ENCODE assay signal across 8 cellular contexts in genomic region chr14:91258021-91258618, GRCh38. TPM values are rescaled to one million over a fixed set of nuclear protein-coding genes. Genes with fewer than 3 reads are reported as not detected.
A peak's percentile ranks its signal among the peaks of the same experiment; 100 is the strongest.
DNase-seq lines count a peak whose midpoint lies in the region; ATAC-seq and TF ChIP-seq lines count a peak whose summit lies in the region.

No MANE protein-coding gene starts in this region.

- peaks cover 19% of the 10 kb centered on the region for H3F3A ChIP-seq in smooth muscle cell (ENCODE audit: low read depth)

- WGBS in heart right ventricle, 2 donors: 63 to 64% methylated on average over 16 of the region's 16 CpGs
- 40% methylated on average over 16 of the region's 16 CpGs for WGBS in smooth muscle cell (ENCODE audit: low lambda C conversion rate)

- H3K79me2 ChIP-seq in smooth muscle cell (ENCODE audit: low read depth): no peaks in the 10 kb centered on the region

- H3K4me1 ChIP-seq in heart right ventricle (peaks cover 4 to 40% (median 20%) of the 10 kb centered on the region in 9 donors), smooth muscle cell (ENCODE audit: low read depth) (no peaks in the 10 kb centered on the region)

- peak overlapping the region in 8 of 10 donors; percentile 28 to 84 (median 52) for H3K27ac ChIP-seq in heart right ventricle
- peak overlapping the region; percentile 74 for H3K27ac ChIP-seq in smooth muscle cell (ENCODE audit: low read depth)

- H2AFZ ChIP-seq in smooth muscle cell (ENCODE audit: low read depth): no peak overlapping the region

- peak overlapping the region; percentile 54 for H3K4me3 Mint-ChIP-seq in activated T-helper 17 cell treated with anti-CD3 and anti-CD28 coated beads, Interleukin-2, amount 50 U/mL, for 72 hours

- TF ChIP-seq CTCF in heart right ventricle (IDR thresholded peaks at IDR 0.05) (no peak), smooth muscle cell (IDR thresholded peaks at IDR 0.05; ENCODE audit: borderline replicate concordance, insufficient read depth, poor library complexity, severe bottlenecking) (no peak)

- intact Hi-C loops in heart right ventricle (cut with DNase I): no loop called here

- H3K4me1 Mint-ChIP-seq in activated T-helper 17 cell treated with anti-CD3 and anti-CD28 coated beads, Interleukin-2, amount 50 U/mL, for 72 hours: peaks cover 40% of the 10 kb centered on the region

- peaks cover 4% of the 10 kb centered on the region for H3K36me3 Mint-ChIP-seq in activated T-helper 17 cell treated with anti-CD3 and anti-CD28 coated beads, Interleukin-2, amount 50 U/mL, for 72 hours (ENCODE audit: low read depth)

- H3K27me3 ChIP-seq in heart right ventricle (peaks cover 0 to 17% (median under 1%) of the 10 kb centered on the region in 7 donors), smooth muscle cell (ENCODE audit: low read depth) (peaks cover 2% of the 10 kb centered on the region)

- H3K9me3 ChIP-seq in heart right ventricle (peaks cover 0 to 6% (median 0%) of the 10 kb centered on the region in 11 donors), smooth muscle cell (replicated peaks; ENCODE audit: low read depth) (no peaks in the 10 kb centered on the region)

- no peak overlapping the region for H3K4me3 ChIP-seq in heart right ventricle
- H3K4me3 ChIP-seq in smooth muscle cell: no peak overlapping the region

- H3K27me3 Mint-ChIP-seq in activated T-helper 17 cell treated with anti-CD3 and anti-CD28 coated beads, Interleukin-2, amount 50 U/mL, for 72 hours: no peaks in the 10 kb centered on the region

- H3K4me2 ChIP-seq in smooth muscle cell: peak overlapping the region; percentile 3

- peak overlapping the region; percentile 55 for H3K27ac Mint-ChIP-seq in activated T-helper 17 cell treated with anti-CD3 and anti-CD28 coated beads, Interleukin-2, amount 50 U/mL, for 72 hours

- peak overlapping the region; percentile 38 for H3K9ac ChIP-seq in smooth muscle cell (ENCODE audit: low read depth)

- H3K36me3 ChIP-seq in heart right ventricle: no peaks in the 10 kb centered on the region
- H3K36me3 ChIP-seq in smooth muscle cell (ENCODE audit: low read depth): no peaks in the 10 kb centered on the region

- no peaks in the 10 kb centered on the region for H3K9me3 Mint-ChIP-seq in activated T-helper 17 cell treated with anti-CD3 and anti-CD28 coated beads, Interleukin-2, amount 50 U/mL, for 72 hours

- DNase-seq in NCI-H446 treated with DMSO at 0.1 percent for 48 hours (lab: John Stamatoyannopoulos, UW): peak; percentile 24
- DNase-seq in NCI-H446 (lab: John Stamatoyannopoulos, UW): no peak
- DNase-seq in heart right ventricle: no peak
- DNase-seq in smooth muscle cell (lab: John Stamatoyannopoulos, UW; ENCODE audit: unreplicated experiment): no peak
- no peak for DNase-seq in NCI-H1417 treated with DMSO at 0.1 percent for 48 hours (lab: John Stamatoyannopoulos, UW)

- peak; percentile 53 for ATAC-seq in activated T-helper 17 cell treated with anti-CD3 and anti-CD28 coated beads, Interleukin-2, amount 50 U/mL, for 72 hours (replicated peaks)
- peak; percentile 13 to 83 (median 69) for ATAC-seq in heart right ventricle
- no peak for ATAC-seq in HG03520 (IDR thresholded peaks at IDR 0.05; ENCODE audit: unreplicated experiment)
- no peak for ATAC-seq in GM21381 (IDR thresholded peaks at IDR 0.05; ENCODE audit: unreplicated experiment)

- no peaks in the 10 kb centered on the region for H4K20me1 ChIP-seq in smooth muscle cell (ENCODE audit: low read depth)

RNA-seq across cellular contexts. Expression of gene GPR68, which starts 13.6 kb away (rescaled TPM):
- 10 to 100 TPM; 36.8 to 44.8 TPM for total RNA-seq in activated T-helper 17 cell treated with anti-CD3 and anti-CD28 coated beads, Interleukin-2, amount 50 U/mL, for 72 hours
- total RNA-seq in heart right ventricle (1 to 10 TPM in 2 of 10 donors, under 1 TPM in 8; 0.13 to 2.4 (median 0.29) TPM), smooth muscle cell (2.6 and 4.4 TPM in 2 replicates)
- polyA plus RNA-seq in heart right ventricle (under 1 TPM; 0.22 to 0.54 TPM), smooth muscle cell (2.9 and 3.2 TPM in 2 replicates)

Comparison
In these comparisons a context has a peak if more than half of its experiments do, and no peak if none do; other contexts are left out.
1. ATAC-seq: peak in activated T-helper 17 cell treated with anti-CD3 and anti-CD28 coated beads, Interleukin-2, amount 50 U/mL, for 72 hours (single experiment) and heart right ventricle (8 of 8); none in HG03520 (single experiment) and GM21381 (single experiment).